Comparison of ENCODE assay signal across 8 cellular contexts in genomic region chr11:6603287-6604080, GRCh38. TPM values are rescaled to one million over a fixed set of nuclear protein-coding genes. Genes with fewer than 3 reads are reported as not detected.
DNase-seq lines count a peak whose midpoint lies in the region; ATAC-seq and TF ChIP-seq lines count a peak whose summit lies in the region.

Gene ILK, plus strand, starts transcription at chr11:6603774. Its CDS starts 498 bp downstream, at chr11:6604272.
Gene RRP8, minus strand, starts transcription at chr11:6603616. Its CDS starts 114 bp downstream, at chr11:6603502.

- H3K4me3 ChIP-seq in LNCaP clone FGC (ENCODE audit: low read depth, low read length) (peak within 1 kb of the TSS; percentile 97), fibroblast of the aortic adventitia (ENCODE audit: low read depth, low read length) (peak within 1 kb of the TSS; percentile 99)

- no peak within 1 kb of the TSS for H3K27ac Mint-ChIP-seq in nephron progenitor cell
- H3K27ac Mint-ChIP-seq in stimulated activated naive CD8-positive, alpha-beta T cell treated with anti-CD3 and anti-CD28 coated beads, Interleukin-15, amount 100 ng/mL, for 72 hours, result no peak within 1 kb of the TSS

- peak; percentile 90 for TF ChIP-seq POLR2A in Raji (IDR thresholded peaks at IDR 0.05; ENCODE audit: insufficient read depth, low read depth, low read length)

- peaks cover 34% of the 10 kb centered on the region for H3K36me3 Mint-ChIP-seq in nephron progenitor cell (ENCODE audit: low read depth)

- H3K27me3 Mint-ChIP-seq in nephron progenitor cell (ENCODE audit: low read depth, poor library complexity), result peaks cover 5% of the 10 kb centered on the region
- no peaks in the 10 kb centered on the region for H3K27me3 Mint-ChIP-seq in stimulated activated naive CD8-positive, alpha-beta T cell treated with anti-CD3 and anti-CD28 coated beads, Interleukin-15, amount 100 ng/mL, for 72 hours

- no peaks in the 10 kb centered on the region for H3K9me3 Mint-ChIP-seq in nephron progenitor cell
- no peaks in the 10 kb centered on the region for H3K9me3 Mint-ChIP-seq in stimulated activated naive CD8-positive, alpha-beta T cell treated with anti-CD3 and anti-CD28 coated beads, Interleukin-15, amount 100 ng/mL, for 72 hours

- ATAC-seq in stimulated activated naive CD8-positive, alpha-beta T cell treated with anti-CD3 and anti-CD28 coated beads, Interleukin-15, amount 100 ng/mL, for 72 hours, result peak; percentile 85

- TF ChIP-seq CTCF in LNCaP clone FGC (IDR thresholded peaks at IDR 0.05; ENCODE audit: control insufficient read depth, extremely low read depth, insufficient read depth) (no peak; the same call in 1 of the 2 replicates), fibroblast of the aortic adventitia (IDR thresholded peaks at IDR 0.05; ENCODE audit: insufficient read depth, low read length) (peak; percentile 28), nephron progenitor cell (IDR thresholded peaks at IDR 0.05) (no peak)

- H3K4me3 Mint-ChIP-seq in nephron progenitor cell, result no peak within 1 kb of the TSS
- no peak within 1 kb of the TSS for H3K4me3 Mint-ChIP-seq in stimulated activated naive CD8-positive, alpha-beta T cell treated with anti-CD3 and anti-CD28 coated beads, Interleukin-15, amount 100 ng/mL, for 72 hours

- peak; percentile 89 for DNase-seq in EL
- peak; percentile 24 for DNase-seq in GOT3 (lab: John Stamatoyannopoulos, UW)
- peak; percentile 70 for DNase-seq in LNCaP clone FGC (ENCODE audit: low read depth)
- DNase-seq in activated T-helper 9 cell treated with anti-CD3 and anti-CD28 coated beads, Interleukin-2, amount 50 U/mL, for 16 hours (ENCODE audit: low read depth), result peak; percentile 78
- DNase-seq in fibroblast of the aortic adventitia (ENCODE audit: low read depth), result peak; percentile 85
- DNase-seq in nephron progenitor cell, result peak; percentile 91
- peak; percentile 84 to 90 for DNase-seq in stimulated activated naive CD8-positive, alpha-beta T cell treated with anti-CD3 and anti-CD28 coated beads, Interleukin-15, amount 100 ng/mL, for 72 hours

- no peaks in the 10 kb centered on the region for H3K4me1 Mint-ChIP-seq in nephron progenitor cell
- peaks cover 23% of the 10 kb centered on the region for H3K4me1 Mint-ChIP-seq in stimulated activated naive CD8-positive, alpha-beta T cell treated with anti-CD3 and anti-CD28 coated beads, Interleukin-15, amount 100 ng/mL, for 72 hours

RNA-seq across cellular contexts. Expression of gene ILK, which starts in this region (rescaled TPM):
- 115 and 145 TPM in 2 replicates for total RNA-seq in fibroblast of the aortic adventitia (ENCODE audit: low replicate concordance)

RNA-seq across cellular contexts. Expression of gene RRP8, which starts in this region (rescaled TPM):
- total RNA-seq in fibroblast of the aortic adventitia (ENCODE audit: low replicate concordance), result 8.2 and 10.2 TPM in 2 replicates

Comparison
In these comparisons a context has a peak if more than half of its experiments do, and no peak if none do; other contexts are left out.
1. Peak in every context shown above with its lines: DNase-seq, ATAC-seq and H3K4me3 ChIP-seq.
2. DNase-seq: peak in every context shown above with its lines; median percentile 91 in nephron progenitor cell; 89 in EL; 87 in stimulated activated naive CD8-positive, alpha-beta T cell treated with anti-CD3 and anti-CD28 coated beads, Interleukin-15, amount 100 ng/mL, for 72 hours; 85 in fibroblast of the aortic adventitia; 78 in activated T-helper 9 cell treated with anti-CD3 and anti-CD28 coated beads, Interleukin-2, amount 50 U/mL, for 16 hours; 70 in LNCaP clone FGC; 24 in GOT3.